27 cellular contexts compared by ENCODE assay signal in genomic region chr14:91885837-91886236, GRCh38. TPM values are rescaled to one million over a fixed set of nuclear protein-coding genes. Genes with fewer than 3 reads are reported as not detected.
DNase-seq lines count a peak whose midpoint lies in the region; ATAC-seq and TF ChIP-seq lines count a peak whose summit lies in the region.
"Had no signal": no experiment of that assay in that cellular context is flagged by ENCODE, and none has a peak within 500 bp of the region (broad histone marks: within the 10 kb centered on the region; RNA-seq: fewer than 3 reads in every experiment).

No MANE protein-coding gene starts in this region.

- H3K18ac ChIP-seq in H9 (ENCODE audit: insufficient read length, low read depth, low read length), result no peak overlapping the region

- no peak overlapping the region for H3K23ac ChIP-seq in H9 (ENCODE audit: insufficient read length, low read depth, low read length)

- H3K9ac ChIP-seq in rectal smooth muscle tissue (ENCODE audit: low read length), result no peak overlapping the region
- H3K9ac ChIP-seq in H9 (ENCODE audit: extremely low read depth, insufficient read length, low read length), result no peak overlapping the region

- H3T11ph ChIP-seq in H9 (ENCODE audit: low read length), result no peak overlapping the region

- no peak overlapping the region for H3K4me3 ChIP-seq in heart left ventricle
- H3K4me3 ChIP-seq in coronary artery, result no peak overlapping the region
- no peak overlapping the region for H3K4me3 ChIP-seq in rectal smooth muscle tissue (ENCODE audit: low read length)
- no peak overlapping the region for H3K4me3 ChIP-seq in upper lobe of left lung
- H3K4me3 ChIP-seq: body of pancreas, transverse colon had no signal

- no peak overlapping the region for H3K14ac ChIP-seq in H9 (ENCODE audit: insufficient read depth, low read length)

- H3K4me3 Mint-ChIP-seq in H9, result no peak overlapping the region
- H3K4me3 Mint-ChIP-seq in activated T-cell treated with anti-CD3 and anti-CD28 coated beads, Interleukin-2, amount 50 U/mL, for 72 hours, result no peak overlapping the region
- H3K4me3 Mint-ChIP-seq: activated CD4-positive, alpha-beta memory T cell treated with anti-CD3 and anti-CD28 coated beads, Interleukin-2, amount 10 ng/mL, durations not matched to agents 7 days and 5 days; activated naive CD8-positive, alpha-beta T cell treated with anti-CD3 and anti-CD28 coated beads, Interleukin-2, amount 10 ng/mL, durations not matched to agents 7 days and 5 days; stimulated activated naive B cell treated with anti-CD40 and anti-IgM and Interleukin-4, amounts not matched to agents 10 μg/mL and 1 μg/mL and 100 μg/mL, for 72 hours had no signal

- H2AK5ac ChIP-seq in H9 (ENCODE audit: insufficient read length, low read length), result no peak overlapping the region

- H2AFZ ChIP-seq in H9 (ENCODE audit: low read length), result no peak overlapping the region

- peaks cover 2 to 64% (median 22%) of the 10 kb centered on the region in 12 donors for H3K4me1 ChIP-seq in heart left ventricle
- peaks cover 11% of the 10 kb centered on the region for H3K4me1 ChIP-seq in rectal smooth muscle tissue (ENCODE audit: control insufficient read depth, insufficient read depth, low read length)
- peaks cover 15 to 31% (median 19%) of the 10 kb centered on the region in 4 donors for H3K4me1 ChIP-seq in upper lobe of left lung
- no peaks in the 10 kb centered on the region for H3K4me1 ChIP-seq in H9 (ENCODE audit: insufficient read depth, low read length)

- no peak overlapping the region for H2BK15ac ChIP-seq in H9 (ENCODE audit: low read depth, low read length)

- H3K9me3 ChIP-seq in heart left ventricle (no peaks in the 10 kb centered on the region), upper lobe of left lung (no peaks in the 10 kb centered on the region), H9 (ENCODE audit: control insufficient read depth, low read depth, low read length) (no peaks in the 10 kb centered on the region)
- H3K9me3 ChIP-seq: body of pancreas, transverse colon had no signal

- no peak overlapping the region for H4K91ac ChIP-seq in H9 (ENCODE audit: insufficient read length, low read depth, low read length)

- no peak overlapping the region for H3K4ac ChIP-seq in H9 (ENCODE audit: low read depth, low read length)

- no peaks in the 10 kb centered on the region for H3K36me3 Mint-ChIP-seq in H9 (ENCODE audit: insufficient read depth in 1 of 3, low read depth in 3 of 3)
- H3K36me3 Mint-ChIP-seq in activated T-cell treated with anti-CD3 and anti-CD28 coated beads, Interleukin-2, amount 50 U/mL, for 72 hours (ENCODE audit: insufficient read depth in 2 of 2), result no peaks in the 10 kb centered on the region
- H3K36me3 Mint-ChIP-seq: stimulated activated naive B cell treated with anti-CD40 and anti-IgM and Interleukin-4, amounts not matched to agents 10 μg/mL and 1 μg/mL and 100 μg/mL, for 72 hours had no signal

- peaks cover 3 to 4% of the 10 kb centered on the region in 2 experiments; a peak in 3 of 4 replicates for H3K4me1 Mint-ChIP-seq in H9
- peaks cover 23% of the 10 kb centered on the region for H3K4me1 Mint-ChIP-seq in activated T-cell treated with anti-CD3 and anti-CD28 coated beads, Interleukin-2, amount 50 U/mL, for 72 hours (ENCODE audit: low read depth)

- peaks cover 0 to 6% (median 0%) of the 10 kb centered on the region in 9 donors for H3K27me3 ChIP-seq in heart left ventricle
- H3K27me3 ChIP-seq in rectal smooth muscle tissue (ENCODE audit: control insufficient read depth, insufficient read depth, low read length), result no peaks in the 10 kb centered on the region
- H3K27me3 ChIP-seq in upper lobe of left lung, result no peaks in the 10 kb centered on the region
- H3K27me3 ChIP-seq in H9 (ENCODE audit: insufficient read depth, low read length), result no peaks in the 10 kb centered on the region
- H3K27me3 ChIP-seq: body of pancreas, transverse colon had no signal

- no peak overlapping the region for H2BK5ac ChIP-seq in H9 (ENCODE audit: insufficient read length, low read length)

- intact Hi-C loops in heart left ventricle (cut with DNase I), result no loop called here
- intact Hi-C loops in left cardiac atrium (cut with DNase I), result no loop called here

- TF ChIP-seq EP300 in upper lobe of left lung (IDR thresholded peaks at IDR 0.05), result no peak

- H3K56ac ChIP-seq in H9 (ENCODE audit: insufficient read length, low read depth, low read length), result no peak overlapping the region

- H2BK120ac ChIP-seq in H9 (ENCODE audit: low read depth, low read length, poor library complexity, severe bottlenecking), result no peak overlapping the region

- H4K20me1 ChIP-seq in H9 (ENCODE audit: control insufficient read depth, insufficient read depth, insufficient read length), result no peaks in the 10 kb centered on the region

- H3K36me3 ChIP-seq in heart left ventricle (peaks cover 0 to 22% (median 0%) of the 10 kb centered on the region in 9 donors), rectal smooth muscle tissue (ENCODE audit: control insufficient read depth, insufficient read depth, low read length) (no peaks in the 10 kb centered on the region), upper lobe of left lung (peaks cover 0 to 2% (median 0%) of the 10 kb centered on the region in 4 donors)
- H3K36me3 ChIP-seq: transverse colon had no signal

- H3K27ac Mint-ChIP-seq in H9, result no peak overlapping the region
- H3K27ac Mint-ChIP-seq in activated T-cell treated with anti-CD3 and anti-CD28 coated beads, Interleukin-2, amount 50 U/mL, for 72 hours, result no peak overlapping the region
- H3K27ac Mint-ChIP-seq: activated CD4-positive, alpha-beta memory T cell treated with anti-CD3 and anti-CD28 coated beads, Interleukin-2, amount 10 ng/mL, durations not matched to agents 7 days and 5 days; activated naive CD8-positive, alpha-beta T cell treated with anti-CD3 and anti-CD28 coated beads, Interleukin-2, amount 10 ng/mL, durations not matched to agents 7 days and 5 days; stimulated activated naive B cell treated with anti-CD40 and anti-IgM and Interleukin-4, amounts not matched to agents 10 μg/mL and 1 μg/mL and 100 μg/mL, for 72 hours had no signal

- no peak overlapping the region for H4K5ac ChIP-seq in H9 (ENCODE audit: insufficient read length, low read depth, low read length)

- no peaks in the 10 kb centered on the region for H3K79me2 ChIP-seq in H9 (ENCODE audit: insufficient read depth, low read length)

- H2BK20ac ChIP-seq in H9 (ENCODE audit: low read depth, low read length, poor library complexity, severe bottlenecking), result no peak overlapping the region

- H3K4me2 ChIP-seq in H9 (ENCODE audit: insufficient read depth, insufficient read length, low read length), result no peak overlapping the region

- DNase-seq in heart left ventricle (no peak), left cardiac atrium (no peak), coronary artery (ENCODE audit: low spot score) (no peak), upper lobe of left lung (no peak), NCI-H1092 (lab: John Stamatoyannopoulos, UW) (no peak), H9 (no peak)
- no peak for DNase-seq in activated T-cell treated with anti-CD3 and anti-CD28 coated beads, Interleukin-2, amount 50 U/mL, for 72 hours
- DNase-seq: activated CD4-positive, alpha-beta memory T cell treated with anti-CD3 and anti-CD28 coated beads, Interleukin-2, amount 10 ng/mL, durations not matched to agents 7 days and 5 days; activated CD4-positive, CD25-positive, alpha-beta regulatory T cell treated with anti-CD3 and anti-CD28 coated beads, Interleukin-2, amount 50 U/mL, for 72 hours; activated naive CD8-positive, alpha-beta T cell treated with anti-CD3 and anti-CD28 coated beads, Interleukin-2, amount 10 ng/mL, durations not matched to agents 7 days and 5 days; AML-193; DMS53; GDM1; mesendoderm; NCI-H1436; NCI-H2107; NCI-H446; occipital lobe; retina; stimulated activated CD4-positive, alpha-beta T cell treated with anti-CD3 and anti-CD28 coated beads, Interleukin-12 subunit alpha, Interleukin-12 subunit beta, amount 100 ng/mL, for 4 hours; stimulated activated CD4-positive, alpha-beta T cell treated with anti-CD3 and anti-CD28 coated beads, Interleukin-4, amount 100 ng/mL, for 24 hours; stimulated activated naive B cell treated with anti-CD40 and anti-IgM and Interleukin-4, amounts not matched to agents 10 μg/mL and 1 μg/mL and 100 μg/mL, for 72 hours; transverse colon had no signal

- H3K27me3 Mint-ChIP-seq in H9 (ENCODE audit: low read depth), result no peaks in the 10 kb centered on the region; the same call in 1 of the 2 replicates
- H3K27me3 Mint-ChIP-seq in activated T-cell treated with anti-CD3 and anti-CD28 coated beads, Interleukin-2, amount 50 U/mL, for 72 hours (ENCODE audit: low read depth), result no peaks in the 10 kb centered on the region
- H3K27me3 Mint-ChIP-seq: activated CD4-positive, alpha-beta memory T cell treated with anti-CD3 and anti-CD28 coated beads, Interleukin-2, amount 10 ng/mL, durations not matched to agents 7 days and 5 days; activated naive CD8-positive, alpha-beta T cell treated with anti-CD3 and anti-CD28 coated beads, Interleukin-2, amount 10 ng/mL, durations not matched to agents 7 days and 5 days had no signal

- H3K27ac ChIP-seq in heart left ventricle, result peak overlapping the region in 11 of 12 donors; percentile 27 to 84 (median 64)
- H3K27ac ChIP-seq in coronary artery, result peak overlapping the region; percentile 24 to 68
- peak overlapping the region; percentile 49 for H3K27ac ChIP-seq in rectal smooth muscle tissue (ENCODE audit: low read depth, low read length)
- peak overlapping the region in 3 of 4 donors; percentile 15 to 71 (median 61) for H3K27ac ChIP-seq in upper lobe of left lung
- H3K27ac ChIP-seq in H9 (ENCODE audit: insufficient read length, low read depth, low read length), result no peak overlapping the region
- H3K27ac ChIP-seq: body of pancreas had no signal

- H3K9me3 Mint-ChIP-seq in H9, result no peaks in the 10 kb centered on the region
- no peaks in the 10 kb centered on the region for H3K9me3 Mint-ChIP-seq in activated T-cell treated with anti-CD3 and anti-CD28 coated beads, Interleukin-2, amount 50 U/mL, for 72 hours
- H3K9me3 Mint-ChIP-seq: activated CD4-positive, alpha-beta memory T cell treated with anti-CD3 and anti-CD28 coated beads, Interleukin-2, amount 10 ng/mL, durations not matched to agents 7 days and 5 days; activated naive CD8-positive, alpha-beta T cell treated with anti-CD3 and anti-CD28 coated beads, Interleukin-2, amount 10 ng/mL, durations not matched to agents 7 days and 5 days; stimulated activated naive B cell treated with anti-CD40 and anti-IgM and Interleukin-4, amounts not matched to agents 10 μg/mL and 1 μg/mL and 100 μg/mL, for 72 hours had no signal

- H4K8ac ChIP-seq in H9 (replicated peaks; ENCODE audit: insufficient read length, low read depth, low read length), result no peak overlapping the region

- TF ChIP-seq POLR2A in heart left ventricle (IDR thresholded peaks at IDR 0.05), result no peak
- TF ChIP-seq POLR2A in upper lobe of left lung (IDR thresholded peaks at IDR 0.05), result no peak

- no peaks in the 10 kb centered on the region for H3K23me2 ChIP-seq in H9 (ENCODE audit: insufficient read length, low read depth, low read length, poor library complexity, severe bottlenecking)

- TF ChIP-seq CTCF in heart left ventricle (IDR thresholded peaks at IDR 0.05) (no peak), coronary artery (IDR thresholded peaks at IDR 0.05) (no peak), upper lobe of left lung (IDR thresholded peaks at IDR 0.05) (no peak), H9 (conservative IDR thresholded peaks at IDR 0.05) (no peak)

- no peaks in the 10 kb centered on the region for H3K79me1 ChIP-seq in H9 (ENCODE audit: insufficient read depth, low read depth, low read length, poor library complexity, severe bottlenecking)

- WGBS in heart left ventricle, 4 donors, result 54 to 65% (median 57%) methylated on average over 4 of the region's 4 CpGs
- WGBS in upper lobe of left lung, 2 donors, result 71 to 73% methylated on average over 4 of the region's 4 CpGs
- WGBS in H9 (ENCODE audit: extremely low coverage, insufficient read length, low lambda C conversion rate), result no CpG with 5 or more reads among the region's 4 CpGs

- ATAC-seq in heart left ventricle (no peak), left cardiac atrium (no peak), upper lobe of left lung (ENCODE audit: low FRiP score in 2 of 2) (no peak)
- no peak for ATAC-seq in activated T-cell treated with anti-CD3 and anti-CD28 coated beads, Interleukin-2, amount 50 U/mL, for 72 hours (replicated peaks in 1 of 2)
- ATAC-seq: body of pancreas; esophagus mucosa; stimulated activated naive B cell treated with anti-CD40 and anti-IgM and Interleukin-4, amounts not matched to agents 10 μg/mL and 1 μg/mL and 100 μg/mL, for 72 hours had no signal

- H2BK12ac ChIP-seq in H9 (ENCODE audit: insufficient read length, low read depth, low read length), result no peak overlapping the region

RNA-seq across cellular contexts. Expression of gene TC2N, which starts 18.5 kb away (rescaled TPM):
- total RNA-seq in heart left ventricle (10 to 100 TPM in 1 of 9 donors, 1 to 10 TPM in 8; 1.1 to 17.1 (median 3.2) TPM), left cardiac atrium (10 to 100 TPM in 1 of 2 donors, 1 to 10 TPM in 1; 9.8 to 20.8 TPM), upper lobe of left lung (100 to 1,000 TPM in 1 of 6 donors, 10 to 100 TPM in 5; 21.0 to 121 (median 49.6) TPM), H9 (2021) (16.2 and 16.4 TPM in 2 replicates)
- 1 to 10 TPM; 1.2 to 2.1 TPM for polyA plus RNA-seq in heart left ventricle
- total RNA-seq in activated T-cell treated with anti-CD3 and anti-CD28 coated beads, Interleukin-2, amount 50 U/mL, for 72 hours, result 10 to 100 TPM; 38.1 to 55.4 TPM
- total RNA-seq: A172 had no signal
